In genomic region chr6:158595223-158595622, GRCh38 we compare ENCODE assay signal across 11 cellular contexts. TPM values are rescaled to one million over a fixed set of nuclear protein-coding genes. Genes with fewer than 3 reads are reported as not detected.
DNase-seq lines count a peak whose midpoint lies in the region; ATAC-seq, FAIRE-seq and TF ChIP-seq lines count a peak whose summit lies in the region.
"Had no signal": no experiment of that assay in that cellular context is flagged by ENCODE, and none has a peak within 500 bp of the region (broad histone marks: within the 10 kb centered on the region; RNA-seq: fewer than 3 reads in every experiment).

No MANE protein-coding gene starts in this region.

- H3K4me1 ChIP-seq in RWPE2 (ENCODE audit: insufficient read depth, poor library complexity, severe bottlenecking) = no peaks in the 10 kb centered on the region

- ATAC-seq in RWPE2 (ENCODE audit: low read depth) (peak; percentile 36; the same call in 1 of the 3 replicates), HG03521 (IDR thresholded peaks at IDR 0.05; ENCODE audit: unreplicated experiment) (no peak), GM19035 (IDR thresholded peaks at IDR 0.05; ENCODE audit: unreplicated experiment) (no peak), HG03378 (IDR thresholded peaks at IDR 0.05; ENCODE audit: unreplicated experiment) (no peak)
- ATAC-seq: stimulated activated naive CD8-positive, alpha-beta T cell treated with anti-CD3 and anti-CD28 coated beads, Interleukin-15, Interleukin-2, amounts not matched to agents 100 U/mL and 50 U/mL, for 24 hours had no signal

- H3K27ac ChIP-seq in RWPE2 (ENCODE audit: poor library complexity, severe bottlenecking) = no peak overlapping the region

- H3K9me3 ChIP-seq in RWPE2 (ENCODE audit: severe bottlenecking) = no peaks in the 10 kb centered on the region

- no peak overlapping the region for H3K4me3 ChIP-seq in RWPE2 (ENCODE audit: severe bottlenecking)
- H3K4me3 ChIP-seq in fibroblast of villous mesenchyme (ENCODE audit: low read depth, low read length) = no peak overlapping the region

- no peak for FAIRE-seq in D721Med (lab: Jason Lieb, UNC)

- peaks cover 73% of the 10 kb centered on the region for H3K36me3 ChIP-seq in RWPE2 (ENCODE audit: low read depth)

- DNase-seq in AG09319 (ENCODE audit: extremely low read depth, low read depth) (no peak), D721Med (ENCODE audit: insufficient read length, low spot score) (no peak), RWPE2 (ENCODE audit: low spot score) (no peak), fibroblast of villous mesenchyme (ENCODE audit: low read depth) (no peak), NCI-H526 treated with DMSO at 0.1 percent for 48 hours (lab: John Stamatoyannopoulos, UW) (no peak)
- DNase-seq: OCI-M1; stimulated activated CD4-positive, alpha-beta T cell treated with anti-CD3 and anti-CD28 coated beads, Interleukin-15, amount 100 ng/mL, for 24 hours; stimulated activated naive CD8-positive, alpha-beta T cell treated with anti-CD3 and anti-CD28 coated beads, Interleukin-15, Interleukin-2, amounts not matched to agents 100 U/mL and 50 U/mL, for 24 hours had no signal

- H3K27me3 ChIP-seq in RWPE2 (ENCODE audit: insufficient read depth, poor library complexity, severe bottlenecking) = no peaks in the 10 kb centered on the region

- peak; percentile 21 for TF ChIP-seq CTCF in AG09319 (IDR thresholded peaks at IDR 0.05; ENCODE audit: low read depth, low read length)
- TF ChIP-seq CTCF in D721Med (IDR thresholded peaks at IDR 0.05; ENCODE audit: insufficient read depth, missing control alignments) = peak; percentile 21
- TF ChIP-seq CTCF in RWPE2 (IDR thresholded peaks at IDR 0.05; ENCODE audit: poor library complexity, severe bottlenecking) = peak; percentile 30
- TF ChIP-seq CTCF in fibroblast of villous mesenchyme (IDR thresholded peaks at IDR 0.05; ENCODE audit: insufficient read depth, low read depth, low read length) = peak; percentile 37

RNA-seq across cellular contexts. Expression of gene TMEM181, which starts 35.3 kb away (rescaled TPM):
- 35.1 and 58.3 TPM in 2 replicates for total RNA-seq in fibroblast of villous mesenchyme

RNA-seq across cellular contexts. Expression of gene DYNLT1, which starts 49.3 kb away (rescaled TPM):
- 99.9 and 114 TPM in 2 replicates for total RNA-seq in fibroblast of villous mesenchyme

RNA-seq across cellular contexts. Expression of gene SYTL3, which starts 54.6 kb away (rescaled TPM):
- 1.3 and 1.7 TPM in 2 replicates for total RNA-seq in fibroblast of villous mesenchyme
